In genomic region chr16:1469693-1470201, GRCh38 we compare ENCODE assay signal across 13 cellular contexts. TPM values are rescaled to one million over a fixed set of nuclear protein-coding genes. Genes with fewer than 3 reads are reported as not detected.
DNase-seq lines count a peak whose midpoint lies in the region; ATAC-seq and TF ChIP-seq lines count a peak whose summit lies in the region.
"Had no signal": no experiment of that assay in that cellular context is flagged by ENCODE, and none has a peak within 500 bp of the region (broad histone marks: within the 10 kb centered on the region; RNA-seq: fewer than 3 reads in every experiment).

No MANE protein-coding gene starts in this region.

- H3K9me3 ChIP-seq in skeletal muscle satellite cell (replicated peaks; ENCODE audit: low read length), result no peaks in the 10 kb centered on the region
- H3K9me3 ChIP-seq: heart left ventricle had no signal

- H3K36me3 ChIP-seq in skeletal muscle satellite cell (ENCODE audit: insufficient read depth, low read length), result no peaks in the 10 kb centered on the region

- DNase-seq in MV-4-11 (lab: John Stamatoyannopoulos, UW) (peak; percentile 94), dermis microvascular lymphatic vessel endothelial cell (ENCODE audit: low read depth in 2 of 2) (peak; percentile 21 to 45), NCI-H2171 treated with DMSO at 0.1 percent for 48 hours (lab: John Stamatoyannopoulos, UW) (no peak)
- DNase-seq in central memory CD4-positive, alpha-beta T cell, result no peak
- DNase-seq: activated CD8-positive, alpha-beta memory T cell treated with anti-CD3 and anti-CD28 coated beads for 24 hours; DMS53; endodermal cell; NCI-H1417 had no signal

- no peak overlapping the region for H3K9ac ChIP-seq in skeletal muscle satellite cell (ENCODE audit: low read depth, low read length)

- H3K4me2 ChIP-seq in skeletal muscle satellite cell (ENCODE audit: low read length), result peak overlapping the region; percentile 69

- no peaks in the 10 kb centered on the region for H3K27me3 ChIP-seq in skeletal muscle satellite cell (ENCODE audit: control insufficient read depth, insufficient read depth, low read length)
- H3K27me3 ChIP-seq: heart left ventricle had no signal

- no peak for ATAC-seq in GM21786 (IDR thresholded peaks at IDR 0.05; ENCODE audit: unreplicated experiment)
- ATAC-seq: T-cell had no signal

- in situ Hi-C loops in GM18951 (cut with MboI; ENCODE audit: low sequenced_read_pairs, unreplicated experiment), result no loop called here

- no peak overlapping the region for H3K4me3 ChIP-seq in skeletal muscle satellite cell (ENCODE audit: low read length)

- TF ChIP-seq POLR2A in GM18951 (IDR thresholded peaks at IDR 0.05; ENCODE audit: extremely low read depth, insufficient read depth, insufficient read length), result peak; percentile 22

- peaks cover 23% of the 10 kb centered on the region for H3K4me1 ChIP-seq in skeletal muscle satellite cell (ENCODE audit: control insufficient read depth, insufficient read depth, low read length)

RNA-seq across cellular contexts. Expression of gene CLCN7, which starts 5.1 kb away (rescaled TPM):
- 56.9 and 131 TPM in 2 replicates for total RNA-seq in dermis microvascular lymphatic vessel endothelial cell
- total RNA-seq in skeletal muscle satellite cell (2012; rRNA removed), result 64.7 and 68.4 TPM in 2 replicates

RNA-seq across cellular contexts. Expression of gene PTX4, which starts 19.0 kb away (rescaled TPM):
- under 0.01 and 0.13 TPM in 2 replicates for total RNA-seq in dermis microvascular lymphatic vessel endothelial cell
- under 0.01 TPM in 2 replicates for total RNA-seq in skeletal muscle satellite cell (2012; rRNA removed)
- total RNA-seq: endodermal cell had no signal

RNA-seq across cellular contexts. Expression of gene TELO2, which starts 23.4 kb away (rescaled TPM):
- total RNA-seq in dermis microvascular lymphatic vessel endothelial cell, result 13.6 and 20.5 TPM in 2 replicates
- total RNA-seq in skeletal muscle satellite cell (2012; rRNA removed), result 21.5 and 27.7 TPM in 2 replicates

RNA-seq across cellular contexts. Expression of gene CCDC154, which starts 25.4 kb away (rescaled TPM):
- 0.13 TPM in 2 replicates for total RNA-seq in dermis microvascular lymphatic vessel endothelial cell
- 0.25 and 1.1 TPM in 2 replicates for total RNA-seq in skeletal muscle satellite cell (2012; rRNA removed)

RNA-seq across cellular contexts. Expression of gene PERCC1, which starts 38.9 kb away (rescaled TPM):
- total RNA-seq in dermis microvascular lymphatic vessel endothelial cell, result not detected in 2 replicates
- not detected in 2 replicates for total RNA-seq in skeletal muscle satellite cell (2012; rRNA removed)

Comparison
In these comparisons a context has a peak if more than half of its experiments do, and no peak if none do; other contexts are left out.
1. DNase-seq: peak in MV-4-11 (single experiment) and dermis microvascular lymphatic vessel endothelial cell (2 of 2); none in central memory CD4-positive, alpha-beta T cell (single experiment) and NCI-H2171 treated with DMSO at 0.1 percent for 48 hours (single experiment).